1 cellular context compared by ENCODE assay signal in the genomic region with DNA sequence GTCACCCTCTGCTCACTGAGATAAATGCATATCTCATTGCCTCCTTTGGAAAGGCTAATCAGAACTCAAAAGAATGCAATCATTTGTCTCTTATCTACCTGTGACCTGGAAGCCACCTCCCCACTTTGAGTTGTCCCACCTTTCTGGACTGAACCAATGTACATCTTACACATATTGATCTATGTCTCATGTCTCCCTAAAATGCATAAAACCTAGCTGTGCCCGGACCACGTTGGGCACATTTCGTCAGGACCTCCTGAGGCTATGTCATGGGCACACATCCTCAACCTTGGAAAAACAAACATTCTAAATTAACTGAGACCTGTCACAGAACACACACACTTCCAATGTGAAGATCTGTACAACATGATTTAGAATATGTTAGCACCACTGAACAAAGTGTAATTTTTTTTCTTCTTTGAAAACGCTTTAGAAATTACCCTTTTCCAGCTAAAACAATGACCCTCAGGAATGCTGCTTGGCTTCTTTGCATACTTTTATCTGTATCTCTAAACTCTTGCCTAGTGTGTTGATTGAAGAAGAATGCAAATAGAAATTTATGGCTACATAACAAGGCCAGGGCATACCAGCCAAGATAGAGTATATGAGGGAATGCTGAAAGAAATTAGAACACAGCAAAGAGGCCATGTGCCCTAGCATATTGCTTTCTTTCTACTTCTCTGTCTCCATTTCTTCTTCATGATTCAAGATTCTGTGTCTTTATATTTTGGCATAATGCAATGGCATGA.
TF ChIP-seq lines count a peak whose summit lies in the region.

No MANE protein-coding gene starts in this region.

TF ChIP-seq in HCT116, 20 proteins besides CTCF, POLR2A, EP300 and RAD21 (continued from another document):
- TF ChIP-seq, protein P1, sequence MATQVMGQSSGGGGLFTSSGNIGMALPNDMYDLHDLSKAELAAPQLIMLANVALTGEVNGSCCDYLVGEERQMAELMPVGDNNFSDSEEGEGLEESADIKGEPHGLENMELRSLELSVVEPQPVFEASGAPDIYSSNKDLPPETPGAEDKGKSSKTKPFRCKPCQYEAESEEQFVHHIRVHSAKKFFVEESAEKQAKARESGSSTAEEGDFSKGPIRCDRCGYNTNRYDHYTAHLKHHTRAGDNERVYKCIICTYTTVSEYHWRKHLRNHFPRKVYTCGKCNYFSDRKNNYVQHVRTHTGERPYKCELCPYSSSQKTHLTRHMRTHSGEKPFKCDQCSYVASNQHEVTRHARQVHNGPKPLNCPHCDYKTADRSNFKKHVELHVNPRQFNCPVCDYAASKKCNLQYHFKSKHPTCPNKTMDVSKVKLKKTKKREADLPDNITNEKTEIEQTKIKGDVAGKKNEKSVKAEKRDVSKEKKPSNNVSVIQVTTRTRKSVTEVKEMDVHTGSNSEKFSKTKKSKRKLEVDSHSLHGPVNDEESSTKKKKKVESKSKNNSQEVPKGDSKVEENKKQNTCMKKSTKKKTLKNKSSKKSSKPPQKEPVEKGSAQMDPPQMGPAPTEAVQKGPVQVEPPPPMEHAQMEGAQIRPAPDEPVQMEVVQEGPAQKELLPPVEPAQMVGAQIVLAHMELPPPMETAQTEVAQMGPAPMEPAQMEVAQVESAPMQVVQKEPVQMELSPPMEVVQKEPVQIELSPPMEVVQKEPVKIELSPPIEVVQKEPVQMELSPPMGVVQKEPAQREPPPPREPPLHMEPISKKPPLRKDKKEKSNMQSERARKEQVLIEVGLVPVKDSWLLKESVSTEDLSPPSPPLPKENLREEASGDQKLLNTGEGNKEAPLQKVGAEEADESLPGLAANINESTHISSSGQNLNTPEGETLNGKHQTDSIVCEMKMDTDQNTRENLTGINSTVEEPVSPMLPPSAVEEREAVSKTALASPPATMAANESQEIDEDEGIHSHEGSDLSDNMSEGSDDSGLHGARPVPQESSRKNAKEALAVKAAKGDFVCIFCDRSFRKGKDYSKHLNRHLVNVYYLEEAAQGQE (IDR thresholded peaks at IDR 0.05; ENCODE audit: low read depth): no peak
- TF ChIP-seq SP1 (IDR thresholded peaks at IDR 0.05; ENCODE audit: low read depth) (no peak), ZNF274 (IDR thresholded peaks at IDR 0.05; ENCODE audit: low read depth, low read length) (no peak), SIN3A (IDR thresholded peaks at IDR 0.05; ENCODE audit: low read depth) (no peak), ZFX (IDR thresholded peaks at IDR 0.05) (no peak), CEBPB (IDR thresholded peaks at IDR 0.05; ENCODE audit: low read depth) (no peak), EZH2 (IDR thresholded peaks at IDR 0.05) (no peak)
- TF ChIP-seq, protein P2, sequence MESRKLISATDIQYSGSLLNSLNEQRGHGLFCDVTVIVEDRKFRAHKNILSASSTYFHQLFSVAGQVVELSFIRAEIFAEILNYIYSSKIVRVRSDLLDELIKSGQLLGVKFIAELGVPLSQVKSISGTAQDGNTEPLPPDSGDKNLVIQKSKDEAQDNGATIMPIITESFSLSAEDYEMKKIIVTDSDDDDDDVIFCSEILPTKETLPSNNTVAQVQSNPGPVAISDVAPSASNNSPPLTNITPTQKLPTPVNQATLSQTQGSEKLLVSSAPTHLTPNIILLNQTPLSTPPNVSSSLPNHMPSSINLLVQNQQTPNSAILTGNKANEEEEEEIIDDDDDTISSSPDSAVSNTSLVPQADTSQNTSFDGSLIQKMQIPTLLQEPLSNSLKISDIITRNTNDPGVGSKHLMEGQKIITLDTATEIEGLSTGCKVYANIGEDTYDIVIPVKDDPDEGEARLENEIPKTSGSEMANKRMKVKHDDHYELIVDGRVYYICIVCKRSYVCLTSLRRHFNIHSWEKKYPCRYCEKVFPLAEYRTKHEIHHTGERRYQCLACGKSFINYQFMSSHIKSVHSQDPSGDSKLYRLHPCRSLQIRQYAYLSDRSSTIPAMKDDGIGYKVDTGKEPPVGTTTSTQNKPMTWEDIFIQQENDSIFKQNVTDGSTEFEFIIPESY (IDR thresholded peaks at IDR 0.05; ENCODE audit: extremely low read depth, insufficient replicate concordance, low read length): no peak
